In the genomic region with DNA sequence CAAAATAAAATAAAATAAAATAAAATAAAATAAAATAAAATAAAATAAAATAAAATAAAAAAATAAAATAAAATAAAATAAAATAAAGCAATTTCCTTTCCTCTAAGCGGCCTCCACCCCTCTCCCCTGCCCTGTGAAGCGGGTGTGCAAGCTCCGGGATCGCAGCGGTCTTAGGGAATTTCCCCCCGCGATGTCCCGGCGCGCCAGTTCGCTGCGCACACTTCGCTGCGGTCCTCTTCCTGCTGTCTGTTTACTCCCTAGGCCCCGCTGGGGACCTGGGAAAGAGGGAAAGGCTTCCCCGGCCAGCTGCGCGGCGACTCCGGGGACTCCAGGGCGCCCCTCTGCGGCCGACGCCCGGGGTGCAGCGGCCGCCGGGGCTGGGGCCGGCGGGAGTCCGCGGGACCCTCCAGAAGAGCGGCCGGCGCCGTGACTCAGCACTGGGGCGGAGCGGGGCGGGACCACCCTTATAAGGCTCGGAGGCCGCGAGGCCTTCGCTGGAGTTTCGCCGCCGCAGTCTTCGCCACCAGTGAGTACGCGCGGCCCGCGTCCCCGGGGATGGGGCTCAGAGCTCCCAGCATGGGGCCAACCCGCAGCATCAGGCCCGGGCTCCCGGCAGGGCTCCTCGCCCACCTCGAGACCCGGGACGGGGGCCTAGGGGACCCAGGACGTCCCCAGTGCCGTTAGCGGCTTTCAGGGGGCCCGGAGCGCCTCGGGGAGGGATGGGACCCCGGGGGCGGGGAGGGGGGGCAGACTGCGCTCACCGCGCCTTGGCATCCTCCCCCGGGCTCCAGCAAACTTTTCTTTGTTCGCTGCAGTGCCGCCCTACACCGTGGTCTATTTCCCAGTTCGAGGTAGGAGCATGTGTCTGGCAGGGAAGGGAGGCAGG, we compare ENCODE assay signal across 2 cellular contexts.
TF ChIP-seq lines count a peak whose summit lies in the region.

TSS of gene GSTP1 (plus strand) at position 494 of the 886 bp plus-strand sequence. CDS start at position 526, 32 bp downstream.

TF ChIP-seq in liver, 16 proteins besides CTCF, POLR2A, EP300 and RAD21:
- TF ChIP-seq, protein P1, sequence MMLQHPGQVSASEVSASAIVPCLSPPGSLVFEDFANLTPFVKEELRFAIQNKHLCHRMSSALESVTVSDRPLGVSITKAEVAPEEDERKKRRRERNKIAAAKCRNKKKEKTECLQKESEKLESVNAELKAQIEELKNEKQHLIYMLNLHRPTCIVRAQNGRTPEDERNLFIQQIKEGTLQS (IDR thresholded peaks at IDR 0.05), result no peak
- TF ChIP-seq HNF4G (IDR thresholded peaks at IDR 0.05) (no peak), HNF4A (conservative IDR thresholded peaks at IDR 0.05) (no peak), JUND (IDR thresholded peaks at IDR 0.05) (no peak), FOXA2 (IDR thresholded peaks at IDR 0.05) (no peak), EGR1 (IDR thresholded peaks at IDR 0.05; ENCODE audit: low read depth in 2 of 2) (no peak), GABPA (IDR thresholded peaks at IDR 0.05 in 1 of 2, conservative IDR thresholded peaks at IDR 0.05 in 1 of 2) (no peak), SP1 (IDR thresholded peaks at IDR 0.05) (no peak), ZBTB33 (IDR thresholded peaks at IDR 0.05) (no peak), TAF1 (conservative IDR thresholded peaks at IDR 0.05) (no peak), RXRA (IDR thresholded peaks at IDR 0.05) (no peak), REST (IDR thresholded peaks at IDR 0.05) (no peak)
- TF ChIP-seq, protein P2, sequence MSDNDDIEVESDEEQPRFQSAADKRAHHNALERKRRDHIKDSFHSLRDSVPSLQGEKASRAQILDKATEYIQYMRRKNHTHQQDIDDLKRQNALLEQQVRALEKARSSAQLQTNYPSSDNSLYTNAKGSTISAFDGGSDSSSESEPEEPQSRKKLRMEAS (IDR thresholded peaks at IDR 0.05), result no peak

TF ChIP-seq in HepG2, 621 proteins besides CTCF, POLR2A, EP300 and RAD21:
- no peak for TF ChIP-seq LRRFIP1 (CRISPR knock-in tag; conservative IDR thresholded peaks at IDR 0.05)
- no peak for TF ChIP-seq ZNF891 (CRISPR knock-in tag; IDR thresholded peaks at IDR 0.05)
- no peak for TF ChIP-seq ZNF460 (CRISPR knock-in tag; IDR thresholded peaks at IDR 0.05; ENCODE audit: borderline replicate concordance)
- TF ChIP-seq ZNF383 (CRISPR knock-in tag; IDR thresholded peaks at IDR 0.05; ENCODE audit: borderline replicate concordance), result no peak
- TF ChIP-seq HHEX (CRISPR knock-in tag; IDR thresholded peaks at IDR 0.05), result no peak
- TF ChIP-seq ZKSCAN8 (CRISPR knock-in tag; IDR thresholded peaks at IDR 0.05; ENCODE audit: borderline replicate concordance), result no peak
- TF ChIP-seq ZNF512B (CRISPR knock-in tag; IDR thresholded peaks at IDR 0.05; ENCODE audit: borderline replicate concordance), result no peak
- TF ChIP-seq, protein P3, sequence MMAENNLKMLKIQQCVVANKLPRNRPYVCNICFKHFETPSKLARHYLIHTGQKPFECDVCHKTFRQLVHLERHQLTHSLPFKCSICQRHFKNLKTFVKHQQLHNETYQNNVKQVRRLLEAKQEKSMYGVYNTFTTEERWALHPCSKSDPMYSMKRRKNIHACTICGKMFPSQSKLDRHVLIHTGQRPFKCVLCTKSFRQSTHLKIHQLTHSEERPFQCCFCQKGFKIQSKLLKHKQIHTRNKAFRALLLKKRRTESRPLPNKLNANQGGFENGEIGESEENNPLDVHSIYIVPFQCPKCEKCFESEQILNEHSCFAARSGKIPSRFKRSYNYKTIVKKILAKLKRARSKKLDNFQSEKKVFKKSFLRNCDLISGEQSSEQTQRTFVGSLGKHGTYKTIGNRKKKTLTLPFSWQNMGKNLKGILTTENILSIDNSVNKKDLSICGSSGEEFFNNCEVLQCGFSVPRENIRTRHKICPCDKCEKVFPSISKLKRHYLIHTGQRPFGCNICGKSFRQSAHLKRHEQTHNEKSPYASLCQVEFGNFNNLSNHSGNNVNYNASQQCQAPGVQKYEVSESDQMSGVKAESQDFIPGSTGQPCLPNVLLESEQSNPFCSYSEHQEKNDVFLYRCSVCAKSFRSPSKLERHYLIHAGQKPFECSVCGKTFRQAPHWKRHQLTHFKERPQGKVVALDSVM (CRISPR knock-in tag; IDR thresholded peaks at IDR 0.05), result no peak
- no peak for TF ChIP-seq TGIF2 (CRISPR knock-in tag; IDR thresholded peaks at IDR 0.05)
TF ChIP-seq in HepG2: peak in this region for 0.
